ENCODE assay signal across 14 cellular contexts in genomic region chr13:20782116-20782708, GRCh38. TPM values are rescaled to one million over a fixed set of nuclear protein-coding genes. Genes with fewer than 3 reads are reported as not detected.
A peak's percentile ranks its signal among the peaks of the same experiment; 100 is the strongest.
DNase-seq lines count a peak whose midpoint lies in the region; ATAC-seq, FAIRE-seq and TF ChIP-seq lines count a peak whose summit lies in the region.
"Had no signal": no experiment of that assay in that cellular context is flagged by ENCODE, and none has a peak within 500 bp of the region (broad histone marks: within the 10 kb centered on the region; RNA-seq: fewer than 3 reads in every experiment).

No MANE protein-coding gene starts in this region.

- peak; percentile 35 for FAIRE-seq in GM18507 (lab: Jason Lieb, UNC)

- in situ Hi-C loops in IMR-90 (cut with MboI; ENCODE audit: low sequenced_read_pairs), result no loop called here

- H3K27ac Mint-ChIP-seq in natural killer cell treated with Interleukin-12 subunit alpha and Interleukin-12 subunit beta and Interleukin-15 and Interleukin-18, amount 100 ng/mL, for 72 hours, result no peak overlapping the region
- H3K27ac Mint-ChIP-seq: CD14-positive monocyte had no signal

- no peaks in the 10 kb centered on the region for H3K9me3 Mint-ChIP-seq in natural killer cell treated with Interleukin-12 subunit alpha and Interleukin-12 subunit beta and Interleukin-15 and Interleukin-18, amount 100 ng/mL, for 72 hours
- H3K9me3 Mint-ChIP-seq: CD14-positive monocyte had no signal

- CTCF ChIA-PET in IMR-90 (lab: Yijun Ruan, JAX), result interaction anchor here (0.6 kb wide), 1 partner anchor 32 kb away, joined by 3 read pairs; no protein-coding TSS in a partner anchor

- no peak overlapping the region for H2BK15ac ChIP-seq in IMR-90 (ENCODE audit: low read depth, low read length)

- H3K27ac ChIP-seq in IMR-90 (ENCODE audit: insufficient read depth, low read length) (no peak overlapping the region), smooth muscle cell (ENCODE audit: low read depth) (no peak overlapping the region)

- intact Hi-C loops in IMR-90 (cut with micrococcal nuclease), result no loop called here

- H3K9me3 ChIP-seq in IMR-90 (ENCODE audit: control insufficient read depth, insufficient read depth, low read length) (no peaks in the 10 kb centered on the region), smooth muscle cell (replicated peaks; ENCODE audit: low read depth) (no peaks in the 10 kb centered on the region)

- no peak overlapping the region for H3K4me3 Mint-ChIP-seq in natural killer cell treated with Interleukin-12 subunit alpha and Interleukin-12 subunit beta and Interleukin-15 and Interleukin-18, amount 100 ng/mL, for 72 hours
- H3K4me3 Mint-ChIP-seq: CD14-positive monocyte had no signal

- dilution Hi-C loops in IMR-90 (cut with HindIII; ENCODE audit: low sequenced_read_pairs, unreplicated experiment), result no loop called here

- H4K91ac ChIP-seq in IMR-90 (ENCODE audit: insufficient read depth, low read depth, low read length), result no peak overlapping the region

- no peak overlapping the region for H4K8ac ChIP-seq in IMR-90 (ENCODE audit: low read depth in 2 of 2, low read length in 2 of 2)

- no peak overlapping the region for H2AK9ac ChIP-seq in IMR-90 (replicated peaks; ENCODE audit: low read depth, low read length, poor library complexity)

- no peak overlapping the region for H3K4me2 ChIP-seq in IMR-90 (ENCODE audit: low read depth, low read length)
- no peak overlapping the region for H3K4me2 ChIP-seq in smooth muscle cell

- DNase-seq in GM18507 (ENCODE audit: extremely low spot score, insufficient read length, low read depth), result no peak
- DNase-seq in IMR-90, result no peak
- DNase-seq in smooth muscle cell (lab: John Stamatoyannopoulos, UW; ENCODE audit: unreplicated experiment), result no peak
- no peak for DNase-seq in NCI-H774 (lab: John Stamatoyannopoulos, UW)
- no peak for DNase-seq in stimulated activated naive CD4-positive, alpha-beta T cell (lab: John Stamatoyannopoulos, UW)
- no peak for DNase-seq in natural killer cell treated with Interleukin-12 subunit alpha and Interleukin-12 subunit beta and Interleukin-15 and Interleukin-18, amount 100 ng/mL, for 72 hours (ENCODE audit: low spot score)
- DNase-seq: anterior cingulate cortex; foreskin melanocyte; NCI-H1048; NCI-H526; stimulated activated CD4-positive, alpha-beta T cell treated with anti-CD3 and anti-CD28 coated beads, Interleukin-4, amount 100 ng/mL, for 4 hours had no signal

- WGBS in IMR-90 (ENCODE audit: extremely low coverage in 2 of 2, insufficient read length in 1 of 2), 2 experiments, result no CpG with 5 or more reads among the region's 3 CpGs
- WGBS in smooth muscle cell (ENCODE audit: low lambda C conversion rate), result 89% methylated on average over 3 of the region's 3 CpGs

- H3K18ac ChIP-seq in IMR-90 (ENCODE audit: low read depth, low read length), result no peak overlapping the region

- H3K4me1 ChIP-seq in IMR-90 (ENCODE audit: control insufficient read depth, insufficient read depth, low read length) (no peaks in the 10 kb centered on the region), smooth muscle cell (ENCODE audit: low read depth) (no peaks in the 10 kb centered on the region)

- H2BK5ac ChIP-seq in IMR-90 (ENCODE audit: low read depth, low read length, poor library complexity, severe bottlenecking), result no peak overlapping the region

- no peak overlapping the region for H4K5ac ChIP-seq in IMR-90 (ENCODE audit: low read depth, low read length)

- TF ChIP-seq RAD21 in IMR-90 (IDR thresholded peaks at IDR 0.05; ENCODE audit: low read length), result no peak

- H3K27me3 Mint-ChIP-seq in natural killer cell treated with Interleukin-12 subunit alpha and Interleukin-12 subunit beta and Interleukin-15 and Interleukin-18, amount 100 ng/mL, for 72 hours, result no peaks in the 10 kb centered on the region

- no peak overlapping the region for H3K4me3 ChIP-seq in IMR-90 (ENCODE audit: insufficient read depth, low read depth, low read length)
- H3K4me3 ChIP-seq in smooth muscle cell, result no peak overlapping the region

- ATAC-seq in GM19351 (IDR thresholded peaks at IDR 0.05; ENCODE audit: unreplicated experiment) (peak; percentile 76), HG02840 (IDR thresholded peaks at IDR 0.05; ENCODE audit: low FRiP score, unreplicated experiment) (peak; percentile 60), IMR-90 (ENCODE audit: low read depth) (no peak)
- no peak for ATAC-seq in natural killer cell treated with Interleukin-12 subunit alpha and Interleukin-12 subunit beta and Interleukin-15 and Interleukin-18, amount 100 ng/mL, for 72 hours

- H3K27me3 ChIP-seq in IMR-90 (ENCODE audit: control insufficient read depth, insufficient read depth, low read length) (no peaks in the 10 kb centered on the region), smooth muscle cell (ENCODE audit: low read depth) (no peaks in the 10 kb centered on the region)

- H3K36me3 ChIP-seq in IMR-90 (ENCODE audit: control insufficient read depth, insufficient read depth, low read length) (peaks cover 14% of the 10 kb centered on the region), smooth muscle cell (ENCODE audit: low read depth) (peaks cover 3% of the 10 kb centered on the region)

- H3K14ac ChIP-seq in IMR-90 (replicated peaks; ENCODE audit: low read depth, low read length), result no peak overlapping the region

- no peak overlapping the region for H2BK120ac ChIP-seq in IMR-90 (ENCODE audit: low read depth, low read length)

- TSS peak; percentile 43 for BruUV-seq in IMR-90 (replicated peaks; lab: Mats Ljungman, UMichigan)

- TF ChIP-seq POLR2A in IMR-90 (IDR thresholded peaks at IDR 0.05; ENCODE audit: low read depth, low read length), result no peak

- no peaks in the 10 kb centered on the region for H3K4me1 Mint-ChIP-seq in natural killer cell treated with Interleukin-12 subunit alpha and Interleukin-12 subunit beta and Interleukin-15 and Interleukin-18, amount 100 ng/mL, for 72 hours (ENCODE audit: low read depth in 2 of 2)

- H3K9ac ChIP-seq in IMR-90 (ENCODE audit: low read depth, low read length) (no peak overlapping the region), smooth muscle cell (ENCODE audit: low read depth) (no peak overlapping the region)

- H3K36me3 Mint-ChIP-seq in natural killer cell treated with Interleukin-12 subunit alpha and Interleukin-12 subunit beta and Interleukin-15 and Interleukin-18, amount 100 ng/mL, for 72 hours, result peaks cover 6% of the 10 kb centered on the region

- H2BK20ac ChIP-seq in IMR-90 (ENCODE audit: low read depth, low read length), result no peak overlapping the region

- POLR2A ChIA-PET in IMR-90 (lab: Charles Lee; ENCODE audit: unreplicated experiment), result no interaction called here

- no peak for TF ChIP-seq CTCF in IMR-90 (conservative IDR thresholded peaks at IDR 0.05; ENCODE audit: low read depth, low read length)
- no peak for TF ChIP-seq CTCF in smooth muscle cell (IDR thresholded peaks at IDR 0.05; ENCODE audit: borderline replicate concordance, insufficient read depth, poor library complexity, severe bottlenecking)

- H4K20me1 ChIP-seq in IMR-90 (ENCODE audit: insufficient read depth, low read length) (no peaks in the 10 kb centered on the region), smooth muscle cell (ENCODE audit: low read depth) (no peaks in the 10 kb centered on the region)

- no peak overlapping the region for H3K23ac ChIP-seq in IMR-90 (ENCODE audit: low read depth, low read length)

- H2AFZ ChIP-seq in IMR-90 (replicated peaks; ENCODE audit: low read length, poor library complexity), result no peak overlapping the region
- no peak overlapping the region for H2AFZ ChIP-seq in smooth muscle cell (ENCODE audit: low read depth)

- H2AK5ac ChIP-seq in IMR-90 (ENCODE audit: low read depth, low read length), result no peak overlapping the region

- H3K9me1 ChIP-seq in IMR-90 (ENCODE audit: insufficient read depth, low read length), result no peaks in the 10 kb centered on the region; the same call in 1 of the 2 replicates

- no peak overlapping the region for H3K4ac ChIP-seq in IMR-90 (ENCODE audit: low read depth, low read length)

- no peaks in the 10 kb centered on the region for H3F3A ChIP-seq in smooth muscle cell (ENCODE audit: low read depth)

- H3K79me2 ChIP-seq in smooth muscle cell (ENCODE audit: low read depth), result no peaks in the 10 kb centered on the region

- H3K79me1 ChIP-seq in IMR-90 (ENCODE audit: low read depth in 1 of 2, low read length in 2 of 2), result no peaks in the 10 kb centered on the region; a peak in 1 of 4 replicates

- H3K56ac ChIP-seq in IMR-90 (ENCODE audit: extremely low read depth, insufficient read depth, low read length), result no peak overlapping the region

TF ChIP-seq in IMR-90, 13 proteins besides CTCF, POLR2A, EP300 and RAD21:
- TF ChIP-seq ELK1 (IDR thresholded peaks at IDR 0.05; ENCODE audit: borderline replicate concordance, low read depth, low read length) (no peak), NFE2L2 (IDR thresholded peaks at IDR 0.05; ENCODE audit: low read depth, low read length) (no peak), MXI1 (IDR thresholded peaks at IDR 0.05; ENCODE audit: borderline replicate concordance, low read depth, low read length) (no peak), RCOR1 (IDR thresholded peaks at IDR 0.05; ENCODE audit: insufficient replicate concordance, low read length) (no peak), BHLHE40 (IDR thresholded peaks at IDR 0.05; ENCODE audit: low read depth, low read length) (no peak), MAZ (IDR thresholded peaks at IDR 0.05; ENCODE audit: borderline replicate concordance, low read depth, low read length) (no peak), CEBPB (IDR thresholded peaks at IDR 0.05; ENCODE audit: low read depth, low read length) (no peak)

RNA-seq across cellular contexts. Expression of gene EEF1AKMT1, which starts 8.5 kb away (rescaled TPM):
- total RNA-seq in IMR-90 (2012; rRNA removed) (10.6 and 11.7 TPM in 2 replicates), smooth muscle cell (7.4 and 17.3 TPM in 2 replicates)
- polyA plus RNA-seq in IMR-90 (2012; rRNA removed) (7.4 and 10.0 TPM in 2 replicates), smooth muscle cell (14.6 and 15.0 TPM in 2 replicates)
- 2.6 and 6.9 TPM in 2 replicates for polyA plus RNA-seq in IMR-90 (2012; cell fraction: cytosol; rRNA removed)
- 0.54 and 5.8 TPM in 2 replicates for polyA plus RNA-seq in IMR-90 (2012; cell fraction: nucleus; rRNA removed; ENCODE audit: low replicate concordance)
- total RNA-seq in natural killer cell treated with Interleukin-12 subunit alpha and Interleukin-12 subunit beta and Interleukin-15 and Interleukin-18, amount 100 ng/mL, for 72 hours, result 10 to 100 TPM; 11.0 to 12.6 TPM

Comparison
In these comparisons a context has a peak if more than half of its experiments do, and no peak if none do; other contexts are left out.
1. ATAC-seq: peak in GM19351 (single experiment) and HG02840 (single experiment); none in IMR-90 (single experiment) and natural killer cell treated with Interleukin-12 subunit alpha and Interleukin-12 subunit beta and Interleukin-15 and Interleukin-18, amount 100 ng/mL, for 72 hours (0 of 2).